Comparison of ENCODE assay signal across 38 cellular contexts in the genomic region with DNA sequence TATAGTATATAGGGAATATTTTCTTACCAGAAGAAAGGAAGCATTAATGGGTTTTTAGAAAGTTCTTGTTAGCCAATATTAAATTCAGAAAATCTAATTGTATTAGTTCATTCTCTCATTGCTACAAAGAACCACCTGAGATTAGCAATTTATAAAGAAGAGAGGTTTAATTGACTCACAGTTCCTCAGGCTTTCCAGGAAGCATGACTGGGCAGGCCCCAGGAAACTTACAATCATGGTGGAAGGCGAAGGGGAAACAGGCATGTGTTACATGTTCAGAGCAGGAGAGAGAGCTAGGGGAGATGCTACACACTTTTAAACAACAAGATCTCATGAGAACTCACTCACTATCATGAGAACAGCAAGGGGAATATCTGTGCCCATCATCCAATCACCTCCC.
"Had no signal": no experiment of that assay in that cellular context is flagged by ENCODE, and none has a peak within 500 bp of the region (broad histone marks: within the 10 kb centered on the region; RNA-seq: fewer than 3 reads in every experiment).

No MANE protein-coding gene starts in this region.

- H3K27ac ChIP-seq: adrenal gland, body of pancreas, brain microvascular endothelial cell, breast epithelium, cardiac muscle cell, VCaP had no signal

- H3K27me3 Mint-ChIP-seq: activated B cell treated with CpG ODN at 0.5 μM for 24 hours; activated CD4-positive, alpha-beta memory T cell treated with anti-CD3 and anti-CD28 coated beads for 36 hours; activated CD4-positive, alpha-beta T cell treated with anti-CD3 and anti-CD28 coated beads, Interleukin-2, amount 10 ng/mL, durations not matched to agents 24 days and 14 days; activated CD8-positive, alpha-beta T cell treated with anti-CD3 and anti-CD28 coated beads for 36 hours; activated naive CD8-positive, alpha-beta T cell treated with anti-CD3 and anti-CD28 coated beads for 36 hours; activated T-helper 17 cell treated with anti-CD3 and anti-CD28 coated beads, Interleukin-2, amount 50 U/mL, for 72 hours; central memory CD8-positive, alpha-beta T cell had no signal

- H3K9me3 Mint-ChIP-seq: activated B cell treated with CpG ODN at 0.5 μM for 24 hours; activated CD4-positive, alpha-beta T cell treated with anti-CD3 and anti-CD28 coated beads, Interleukin-2, amount 10 ng/mL, durations not matched to agents 24 days and 14 days; central memory CD8-positive, alpha-beta T cell; T-helper 1 cell treated with Interleukin-12 subunit alpha and Interleukin-12 subunit beta and Interleukin-4 antibody, amounts not matched to agents 30 μg/mL and 1 μg/mL, for 36 hours had no signal

- H3K36me3 Mint-ChIP-seq: activated CD4-positive, alpha-beta memory T cell treated with anti-CD3 and anti-CD28 coated beads for 36 hours; activated naive CD4-positive, alpha-beta T cell treated with anti-CD3 and anti-CD28 coated beads, Interleukin-2, amount 50 U/mL, for 72 hours; activated naive CD8-positive, alpha-beta T cell treated with anti-CD3 and anti-CD28 coated beads for 36 hours had no signal

- H3K4me3 ChIP-seq: adrenal gland, body of pancreas, breast epithelium, cardiac muscle cell had no signal

- H3K27ac Mint-ChIP-seq: activated B cell treated with CpG ODN at 0.5 μM for 24 hours; activated CD4-positive, alpha-beta memory T cell treated with anti-CD3 and anti-CD28 coated beads for 36 hours; activated CD4-positive, alpha-beta T cell treated with anti-CD3 and anti-CD28 coated beads, Interleukin-2, amount 10 ng/mL, durations not matched to agents 24 days and 14 days; activated CD8-positive, alpha-beta T cell treated with anti-CD3 and anti-CD28 coated beads for 36 hours; activated naive CD4-positive, alpha-beta T cell treated with anti-CD3 and anti-CD28 coated beads for 36 hours; activated naive CD4-positive, alpha-beta T cell treated with anti-CD3 and anti-CD28 coated beads, Interleukin-2, amount 50 U/mL, for 72 hours; activated naive CD8-positive, alpha-beta T cell treated with anti-CD3 and anti-CD28 coated beads for 36 hours; activated T-cell treated with anti-CD3 and anti-CD28 coated beads, Interleukin-2, amount 50 U/mL, for 72 hours; activated T-helper 1 cell treated with anti-CD3 and anti-CD28 coated beads, Interleukin-12 subunit alpha, Interleukin-12 subunit beta, Interleukin-2, Interleukin-4 antibody, amounts not matched to agents 30 ng/mL and 10 ng/mL and 1 ng/mL, durations not matched to agents 14 hours and 24 hours and 36 hours; activated T-helper 17 cell treated with anti-CD3 and anti-CD28 coated beads, Interleukin-2, amount 50 U/mL, for 72 hours; T-helper 1 cell treated with Interleukin-12 subunit alpha and Interleukin-12 subunit beta and Interleukin-4 antibody, amounts not matched to agents 30 μg/mL and 1 μg/mL, for 36 hours; T-helper 2 cell treated with Interferon-gamma antibody and Interleukin-4, amounts not matched to agents 5 μg/mL and 100 μg/mL, for 36 hours had no signal

- DNase-seq: activated B cell treated with CpG ODN at 0.5 μM for 24 hours; activated CD4-positive, alpha-beta memory T cell treated with anti-CD3 and anti-CD28 coated beads for 36 hours; activated CD4-positive, alpha-beta T cell treated with anti-CD3 and anti-CD28 coated beads for 4 hours; activated CD4-positive, alpha-beta T cell treated with anti-CD3 and anti-CD28 coated beads, Interleukin-2, amount 10 ng/mL, durations not matched to agents 24 days and 14 days; activated CD4-positive, alpha-beta T cell treated with anti-CD3 and anti-CD28 coated beads, Interleukin-2, amount 50 U/mL, for 1 hour; activated CD4-positive, alpha-beta T cell treated with anti-CD3 and anti-CD28 coated beads, Interleukin-2, amount 50 U/mL, for 4 hours; activated CD4-positive, CD25-positive, alpha-beta regulatory T cell treated with anti-CD3 and anti-CD28 coated beads, Interleukin-2, amount 50 U/mL, for 72 hours; activated CD8-positive, alpha-beta memory T cell treated with anti-CD3 and anti-CD28 coated beads, Interleukin-2, amount 50 U/mL, for 4 hours; activated CD8-positive, alpha-beta T cell treated with anti-CD3 and anti-CD28 coated beads for 36 hours; activated effector memory CD4-positive, alpha-beta T cell treated with anti-CD3 and anti-CD28 coated beads, Interleukin-2, amount 50 U/mL, for 16 hours; activated gamma-delta T cell treated with Interleukin-2 at 50 U/mL for 16 hours; activated naive CD4-positive, alpha-beta T cell; activated naive CD4-positive, alpha-beta T cell treated with anti-CD3 and anti-CD28 coated beads for 36 hours; activated naive CD4-positive, alpha-beta T cell treated with anti-CD3 and anti-CD28 coated beads, Interleukin-2, amount 50 U/mL, for 16 hours; activated naive CD8-positive, alpha-beta T cell treated with anti-CD3 and anti-CD28 coated beads for 36 hours; activated T-cell treated with anti-CD3 and anti-CD28 coated beads for 4 hours; activated T-cell treated with anti-CD3 and anti-CD28 coated beads, Interleukin-2, amount 50 U/mL, for 1 hour; activated T-cell treated with anti-CD3 and anti-CD28 coated beads, Interleukin-2, amount 50 U/mL, for 4 hours; activated T-cell treated with anti-CD3 and anti-CD28 coated beads, Interleukin-2, amount 50 U/mL, for 72 hours; adrenal gland; amniotic stem cell; aorta; body of pancreas; brain microvascular endothelial cell; caudate nucleus; cerebellar nuclear complex; T-helper 1 cell; T-helper 2 cell; T-helper 9 cell had no signal

- H3K4me3 Mint-ChIP-seq: activated B cell treated with CpG ODN at 0.5 μM for 24 hours; activated CD4-positive, alpha-beta memory T cell treated with anti-CD3 and anti-CD28 coated beads for 36 hours; activated CD4-positive, alpha-beta T cell treated with anti-CD3 and anti-CD28 coated beads, Interleukin-2, amount 10 ng/mL, durations not matched to agents 24 days and 14 days; activated CD8-positive, alpha-beta T cell treated with anti-CD3 and anti-CD28 coated beads for 36 hours; activated naive CD4-positive, alpha-beta T cell treated with anti-CD3 and anti-CD28 coated beads for 36 hours; activated naive CD8-positive, alpha-beta T cell treated with anti-CD3 and anti-CD28 coated beads for 36 hours; activated T-cell treated with anti-CD3 and anti-CD28 coated beads, Interleukin-2, amount 50 U/mL, for 4 hours; activated T-cell treated with anti-CD3 and anti-CD28 coated beads, Interleukin-2, amount 50 U/mL, for 72 hours; activated T-helper 1 cell treated with anti-CD3 and anti-CD28 coated beads, Interleukin-12 subunit alpha, Interleukin-12 subunit beta, Interleukin-2, Interleukin-4 antibody, amounts not matched to agents 30 ng/mL and 10 ng/mL and 1 ng/mL, durations not matched to agents 14 hours and 24 hours and 36 hours; activated T-helper 17 cell treated with anti-CD3 and anti-CD28 coated beads, Interleukin-2, amount 50 U/mL, for 72 hours; central memory CD8-positive, alpha-beta T cell; T-helper 1 cell treated with Interleukin-12 subunit alpha and Interleukin-12 subunit beta and Interleukin-4 antibody, amounts not matched to agents 30 μg/mL and 1 μg/mL, for 36 hours; T-helper 2 cell treated with Interferon-gamma antibody and Interleukin-4, amounts not matched to agents 5 μg/mL and 100 μg/mL, for 36 hours had no signal

- H3K4me1 Mint-ChIP-seq: activated B cell treated with CpG ODN at 0.5 μM for 24 hours; activated CD4-positive, alpha-beta T cell treated with anti-CD3 and anti-CD28 coated beads, Interleukin-2, amount 10 ng/mL, durations not matched to agents 24 days and 14 days; activated naive CD8-positive, alpha-beta T cell treated with anti-CD3 and anti-CD28 coated beads for 36 hours; activated T-helper 17 cell treated with anti-CD3 and anti-CD28 coated beads, Interleukin-2, amount 50 U/mL, for 72 hours; central memory CD8-positive, alpha-beta T cell had no signal

- H3K36me3 ChIP-seq: adrenal gland, brain microvascular endothelial cell, breast epithelium, cardiac muscle cell had no signal

- H3K27me3 ChIP-seq: adrenal gland, body of pancreas, brain microvascular endothelial cell, breast epithelium, cardiac muscle cell had no signal

- H3K9me3 ChIP-seq: adrenal gland, body of pancreas, breast epithelium had no signal

- H3K4me1 ChIP-seq: adrenal gland, body of pancreas, breast epithelium had no signal
